In the genomic region with DNA sequence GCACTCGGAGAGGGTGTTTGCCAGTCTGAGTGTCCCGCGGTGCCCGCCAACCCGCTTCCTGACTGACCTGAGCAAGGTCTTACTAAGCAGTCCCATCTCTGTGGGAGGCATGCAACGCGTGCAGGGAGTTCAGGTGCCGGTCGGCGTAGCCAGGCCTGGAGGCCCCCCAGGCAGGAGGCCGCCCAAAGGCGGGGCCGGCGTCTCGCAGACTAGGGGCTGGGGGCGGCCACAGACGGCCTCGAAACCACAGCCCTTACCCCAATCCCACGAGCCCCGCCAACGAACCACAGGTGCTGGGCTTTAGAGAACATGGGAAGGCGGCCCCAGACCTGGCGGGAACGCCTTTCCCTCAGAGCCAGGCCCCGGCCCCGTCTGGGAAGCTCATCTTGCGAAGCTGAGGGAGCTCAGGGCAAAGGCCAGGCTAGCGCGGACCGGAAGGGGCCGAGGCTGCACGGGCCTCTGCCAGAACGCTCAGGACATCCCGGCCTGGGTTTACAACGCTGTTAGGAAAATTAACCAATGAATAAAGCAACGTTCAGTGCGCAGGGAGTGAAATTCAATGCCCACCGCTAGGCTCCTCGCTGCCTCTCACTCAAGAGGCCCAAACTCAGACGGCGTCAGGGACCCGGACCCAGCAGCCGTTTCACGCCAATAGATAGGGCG, we compare ENCODE assay signal across 7 cellular contexts. TPM values are rescaled to one million over a fixed set of nuclear protein-coding genes. Genes with fewer than 3 reads are reported as not detected.
DNase-seq lines count a peak whose midpoint lies in the region; ATAC-seq and TF ChIP-seq lines count a peak whose summit lies in the region.

No MANE protein-coding gene starts in this region.

- H3K4me3 ChIP-seq in ascending aorta, result peak overlapping the region; percentile 57 to 86

- in situ Hi-C loops in GM18951 (cut with MboI; ENCODE audit: low sequenced_read_pairs, unreplicated experiment), result no loop called here

- H3K27ac ChIP-seq in ascending aorta, result peak overlapping the region; percentile 98

- peaks cover 14 to 35% of the 10 kb centered on the region in 2 donors for H3K4me1 ChIP-seq in ascending aorta

- peak in 1 of 3 experiments; percentile 6 for TF ChIP-seq CTCF in ascending aorta (IDR thresholded peaks at IDR 0.05)

- H3K27me3 ChIP-seq in ascending aorta, result no peaks in the 10 kb centered on the region

- DNase-seq in RPMI8226 (peak; percentile 54), ascending aorta (ENCODE audit: low spot score in 2 of 2) (peak; percentile 29 to 84), iPS-NIHi11 (ENCODE audit: low spot score) (peak; percentile 67), DMS79 (lab: John Stamatoyannopoulos, UW) (no peak)
- DNase-seq in stimulated activated CD4-positive, alpha-beta T cell treated with anti-CD3 and anti-CD28 coated beads, Interleukin-1b, Interleukin-23, amount 100 ng/mL, for 4 hours (ENCODE audit: low read depth in 2 of 2), result peak; percentile 12 to 50

- TF ChIP-seq POLR2A in GM18951 (IDR thresholded peaks at IDR 0.05; ENCODE audit: extremely low read depth, insufficient read depth, insufficient read length), result peak; percentile 88

- H3K9me3 ChIP-seq in ascending aorta, result no peaks in the 10 kb centered on the region

- intact Hi-C loops in ascending aorta (cut with DNase I), result loop anchor here (1.0 to 10.0 kb wide), 7 partner anchors 26 to 1156 kb away; a partner anchor contains a TSS

- peak; percentile 32 for ATAC-seq in HG02970 (IDR thresholded peaks at IDR 0.05; ENCODE audit: low FRiP score, unreplicated experiment)

- H3K36me3 ChIP-seq in ascending aorta, result peaks cover 3 to 8% of the 10 kb centered on the region in 2 donors

RNA-seq across cellular contexts. Expression of a gene that starts 2.1 kb away (rescaled TPM):
- 4.5 TPM for total RNA-seq in ascending aorta

RNA-seq across cellular contexts. Expression of a gene that starts 26.6 kb away (rescaled TPM):
- 3.0 TPM for total RNA-seq in ascending aorta

RNA-seq across cellular contexts. Expression of a gene that starts 36.2 kb away (rescaled TPM):
- total RNA-seq in ascending aorta, result 6.7 TPM

RNA-seq across cellular contexts. Expression of a gene that starts 48.4 kb away (rescaled TPM):
- not detected for total RNA-seq in ascending aorta
